In the genomic region with DNA sequence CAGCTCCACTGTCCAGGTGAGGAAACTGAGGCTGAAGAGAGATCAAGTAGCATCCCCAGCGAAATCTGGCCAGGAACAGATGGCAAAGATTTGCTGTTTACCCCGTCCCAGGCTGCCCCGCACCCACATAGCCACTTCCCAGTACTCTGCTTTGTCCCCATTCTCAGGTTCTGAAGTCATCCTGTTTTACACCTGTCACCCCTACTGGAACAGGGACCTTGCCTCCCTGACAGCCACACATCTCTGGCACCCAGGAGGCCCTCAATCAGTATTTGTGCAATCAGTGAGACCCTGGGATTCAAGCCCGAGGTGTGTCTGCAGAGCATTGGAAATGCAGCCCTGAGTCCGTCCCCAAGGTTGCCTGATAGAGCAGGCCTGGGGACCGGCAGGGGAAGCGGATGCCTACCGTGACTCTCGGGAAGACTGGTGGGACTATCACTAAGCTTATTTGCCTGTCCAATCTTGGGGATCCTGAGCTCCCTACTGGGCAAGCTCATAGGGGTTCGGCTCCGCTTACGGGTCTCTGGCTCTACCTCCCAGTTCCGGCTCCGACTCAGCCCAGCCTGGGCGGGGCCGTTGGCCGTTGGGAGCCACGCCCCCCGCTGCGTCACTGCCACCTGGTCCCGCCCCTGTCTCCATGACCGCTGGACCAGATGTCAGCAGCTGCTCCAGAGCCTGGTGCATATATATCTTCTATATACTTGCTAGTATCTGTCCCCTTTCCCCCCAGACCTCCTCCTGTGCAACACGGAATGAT, we compare ENCODE assay signal across 8 cellular contexts. TPM values are rescaled to one million over a fixed set of nuclear protein-coding genes. Genes with fewer than 3 reads are reported as not detected.
DNase-seq lines count a peak whose midpoint lies in the region; ATAC-seq and TF ChIP-seq lines count a peak whose summit lies in the region.

No MANE protein-coding gene starts in this region.

- peaks cover 4% of the 10 kb centered on the region for H3K27me3 ChIP-seq in HUES48 (ENCODE audit: control insufficient read depth, insufficient read depth, low read length)
- H3K27me3 ChIP-seq in heart left ventricle = no peaks in the 10 kb centered on the region
- no peaks in the 10 kb centered on the region for H3K27me3 ChIP-seq in trophoblast cell (ENCODE audit: insufficient read depth, low read length)

- H4K91ac ChIP-seq in trophoblast cell (ENCODE audit: low read depth, low read length) = no peak overlapping the region

- peaks cover 29% of the 10 kb centered on the region for H3K4me1 Mint-ChIP-seq in CD14-positive monocyte
- peaks cover 18% of the 10 kb centered on the region for H3K4me1 Mint-ChIP-seq in activated naive CD8-positive, alpha-beta T cell treated with anti-CD3 and anti-CD28 coated beads, Interleukin-2, amount 50 U/mL, for 24 hours
- peaks cover 16% of the 10 kb centered on the region for H3K4me1 Mint-ChIP-seq in type B pancreatic cell (ENCODE audit: unreplicated experiment)

- peak overlapping the region; percentile 73 to 85 for H3K4me3 Mint-ChIP-seq in CD14-positive monocyte
- H3K4me3 Mint-ChIP-seq in activated naive CD8-positive, alpha-beta T cell treated with anti-CD3 and anti-CD28 coated beads, Interleukin-2, amount 50 U/mL, for 24 hours = peak overlapping the region; percentile 63
- peak overlapping the region; percentile 84 for H3K4me3 Mint-ChIP-seq in type B pancreatic cell

- H4K12ac ChIP-seq in trophoblast cell (ENCODE audit: low read depth, low read length) = peak overlapping the region; percentile 49

- H3K27ac ChIP-seq in HUES48 (ENCODE audit: low read depth, low read length) (peak overlapping the region; percentile 29), heart left ventricle (peak overlapping the region in 4 of 12 donors; percentile 12 to 65 (median 60)), trophoblast cell (ENCODE audit: low read depth, low read length) (no peak overlapping the region)

- H2BK5ac ChIP-seq in trophoblast cell (ENCODE audit: low read depth, low read length, poor library complexity) = no peak overlapping the region

- no peaks in the 10 kb centered on the region for H3K9me3 ChIP-seq in HUES48 (ENCODE audit: control insufficient read depth, insufficient read depth, low read length)
- no peaks in the 10 kb centered on the region for H3K9me3 ChIP-seq in heart left ventricle
- H3K9me3 ChIP-seq in trophoblast cell (ENCODE audit: insufficient read depth, low read depth, low read length) = no peaks in the 10 kb centered on the region

- no peak overlapping the region for H2BK12ac ChIP-seq in trophoblast cell (ENCODE audit: low read length)

- 8 to 26% (median 12%) methylated on average over 8 to 23 of the region's 23 CpGs for WGBS in heart left ventricle, 4 donors
- WGBS in trophoblast cell (ENCODE audit: extremely low coverage, insufficient coverage, insufficient read length) = no CpG with 5 or more reads among the region's 23 CpGs

- H3K14ac ChIP-seq in trophoblast cell (ENCODE audit: low read length) = no peak overlapping the region

- H3K18ac ChIP-seq in trophoblast cell (ENCODE audit: low read length) = no peak overlapping the region

- DNase-seq in CD14-positive monocyte (ENCODE audit: low spot score) (peak; percentile 83), T follicular helper cell (ENCODE audit: low read depth) (peak; percentile 73), heart left ventricle (peak; percentile 82 to 94 (median 90)), trophoblast cell (peak; percentile 87), type B pancreatic cell (ENCODE audit: extremely low spot score, unreplicated experiment) (peak; percentile 87)
- peak; percentile 85 for DNase-seq in activated naive CD8-positive, alpha-beta T cell treated with anti-CD3 and anti-CD28 coated beads, Interleukin-2, amount 50 U/mL, for 24 hours

- TF ChIP-seq CTCF in CD14-positive monocyte (IDR thresholded peaks at IDR 0.05) = no peak
- no peak for TF ChIP-seq CTCF in heart left ventricle (IDR thresholded peaks at IDR 0.05)
- TF ChIP-seq CTCF in type B pancreatic cell (conservative IDR thresholded peaks at IDR 0.05) = no peak

- H2AFZ ChIP-seq in trophoblast cell (ENCODE audit: insufficient read depth, low read length, poor library complexity) = peak overlapping the region; percentile 43

- H3K79me2 ChIP-seq in trophoblast cell (ENCODE audit: control insufficient read depth, insufficient read depth, low read length, poor library complexity) = peaks cover 2% of the 10 kb centered on the region

- H3K27me3 Mint-ChIP-seq in CD14-positive monocyte (ENCODE audit: low read depth in 3 of 3) (peaks cover 0 to 7% (median 3%) of the 10 kb centered on the region in 3 donors), type B pancreatic cell (no peaks in the 10 kb centered on the region)
- H3K27me3 Mint-ChIP-seq in activated naive CD8-positive, alpha-beta T cell treated with anti-CD3 and anti-CD28 coated beads, Interleukin-2, amount 50 U/mL, for 24 hours = peaks cover 9% of the 10 kb centered on the region

- peak overlapping the region; percentile 26 for H4K8ac ChIP-seq in trophoblast cell (ENCODE audit: low read depth, low read length)

- H3K36me3 Mint-ChIP-seq in CD14-positive monocyte = peaks cover 0 to under 1% of the 10 kb centered on the region in 2 donors
- H3K36me3 Mint-ChIP-seq in activated naive CD8-positive, alpha-beta T cell treated with anti-CD3 and anti-CD28 coated beads, Interleukin-2, amount 50 U/mL, for 24 hours (ENCODE audit: low read depth) = peaks cover 3% of the 10 kb centered on the region
- peaks cover 4% of the 10 kb centered on the region for H3K36me3 Mint-ChIP-seq in type B pancreatic cell

- H2BK120ac ChIP-seq in trophoblast cell (ENCODE audit: insufficient read depth, low read length, poor library complexity) = no peak overlapping the region

- H3K4ac ChIP-seq in trophoblast cell (ENCODE audit: low read depth, low read length) = no peak overlapping the region

- H3K79me1 ChIP-seq in trophoblast cell (ENCODE audit: low read length) = peaks cover 5% of the 10 kb centered on the region

- H3K23ac ChIP-seq in trophoblast cell (ENCODE audit: low read length) = no peak overlapping the region

- H3K9me3 Mint-ChIP-seq in CD14-positive monocyte (no peaks in the 10 kb centered on the region), type B pancreatic cell (no peaks in the 10 kb centered on the region)
- H3K9me3 Mint-ChIP-seq in activated naive CD8-positive, alpha-beta T cell treated with anti-CD3 and anti-CD28 coated beads, Interleukin-2, amount 50 U/mL, for 24 hours = no peaks in the 10 kb centered on the region

- intact Hi-C loops in CD14-positive monocyte (cut with micrococcal nuclease) = loop anchor here in 1 of 2 donors (1.0 kb wide), 1 partner anchor 18 kb away; the partner anchor contains the start of gene FANCD2
- intact Hi-C loops in heart left ventricle (cut with DNase I) = no loop called here

- TF ChIP-seq POLR2A in heart left ventricle (IDR thresholded peaks at IDR 0.05) = peak in 1 of 2 donors; percentile 37

- H3K4me1 ChIP-seq in HUES48 (ENCODE audit: control insufficient read depth, insufficient read depth, low read length) = no peaks in the 10 kb centered on the region
- peaks cover 0 to 32% (median 23%) of the 10 kb centered on the region in 12 donors for H3K4me1 ChIP-seq in heart left ventricle
- H3K4me1 ChIP-seq in trophoblast cell (ENCODE audit: control insufficient read depth in 1 of 2, insufficient read depth in 2 of 2, low read length in 2 of 2) = peaks cover 9 to 17% of the 10 kb centered on the region in 2 experiments

- H3K9ac ChIP-seq in HUES48 (ENCODE audit: low read depth, low read length) (no peak overlapping the region), trophoblast cell (ENCODE audit: low read length) (no peak overlapping the region)

- peak overlapping the region; percentile 3 for H2AK5ac ChIP-seq in trophoblast cell (ENCODE audit: low read length)

- H3K4me2 ChIP-seq in trophoblast cell (ENCODE audit: low read length) = peak overlapping the region; percentile 83

- H3K4me3 ChIP-seq in HUES48 (ENCODE audit: low read depth, low read length) (peak overlapping the region; percentile 70), heart left ventricle (peak overlapping the region in 11 of 12 donors; percentile 39 to 66 (median 57)), trophoblast cell (ENCODE audit: low read depth, low read length) (peak overlapping the region; percentile 68)

- ATAC-seq in GM19455 (IDR thresholded peaks at IDR 0.05; ENCODE audit: unreplicated experiment) (peak; percentile 65), heart left ventricle (peak; percentile 79 to 87 (median 80))
- ATAC-seq in activated naive CD8-positive, alpha-beta T cell treated with anti-CD3 and anti-CD28 coated beads, Interleukin-2, amount 50 U/mL, for 24 hours = peak; percentile 73

- H3K27ac Mint-ChIP-seq in CD14-positive monocyte (peak overlapping the region; percentile 67 to 85 (median 77)), type B pancreatic cell (peak overlapping the region; percentile 76)
- no peak overlapping the region for H3K27ac Mint-ChIP-seq in activated naive CD8-positive, alpha-beta T cell treated with anti-CD3 and anti-CD28 coated beads, Interleukin-2, amount 50 U/mL, for 24 hours

- H3K36me3 ChIP-seq in HUES48 (ENCODE audit: control insufficient read depth, insufficient read depth, low read length) (no peaks in the 10 kb centered on the region), heart left ventricle (no peaks in the 10 kb centered on the region), trophoblast cell (ENCODE audit: control insufficient read depth in 1 of 2, insufficient read depth in 2 of 2, low read length in 2 of 2) (peaks cover under 1% of the 10 kb centered on the region in 2 experiments)

RNA-seq across cellular contexts. Expression of gene FANCD2, which starts 17.5 kb away (rescaled TPM):
- polyA plus RNA-seq in CD14-positive monocyte = 1 to 10 TPM; 1.3 to 2.4 TPM
- total RNA-seq in heart left ventricle = 1 to 10 TPM in 4 of 9 donors, under 1 TPM in 5; 0.12 to 4.4 (median 0.97) TPM
- under 1 TPM; 0.62 to 0.80 TPM for polyA plus RNA-seq in heart left ventricle
- 15.2 and 16.3 TPM in 2 replicates for polyA plus RNA-seq in trophoblast cell (2013)
- total RNA-seq in type B pancreatic cell (ENCODE audit: low replicate concordance) = 17.7 and 38.0 TPM in 2 replicates

RNA-seq across cellular contexts. Expression of gene EMC3, which starts 22.1 kb away (rescaled TPM):
- polyA plus RNA-seq in CD14-positive monocyte = 100 to 1,000 TPM; 105 to 111 TPM
- 100 to 1,000 TPM in 2 of 9 donors, 10 to 100 TPM in 7; 54.9 to 109 (median 74.7) TPM for total RNA-seq in heart left ventricle
- 100 to 1,000 TPM in 1 of 2 donors, 10 to 100 TPM in 1; 41.8 to 164 TPM for polyA plus RNA-seq in heart left ventricle
- 57.3 and 58.9 TPM in 2 replicates for polyA plus RNA-seq in trophoblast cell (2013)
- total RNA-seq in type B pancreatic cell (ENCODE audit: low replicate concordance) = 51.8 and 71.9 TPM in 2 replicates

RNA-seq across cellular contexts. Expression of gene PRRT3, which starts 56.6 kb away (rescaled TPM):
- polyA plus RNA-seq in CD14-positive monocyte (under 1 TPM; 0.11 to 0.31 TPM), heart left ventricle (under 1 TPM; 0.44 to 0.46 TPM)
- total RNA-seq in heart left ventricle (1 to 10 TPM in 4 of 9 donors, under 1 TPM in 5; 0.39 to 2.3 (median 0.81) TPM), type B pancreatic cell (ENCODE audit: low replicate concordance) (8.2 and 11.3 TPM in 2 replicates)
- polyA plus RNA-seq in trophoblast cell (2013) = 0.81 and 0.92 TPM in 2 replicates
